ENCODE assay signal across 1 cellular context in the genomic region with DNA sequence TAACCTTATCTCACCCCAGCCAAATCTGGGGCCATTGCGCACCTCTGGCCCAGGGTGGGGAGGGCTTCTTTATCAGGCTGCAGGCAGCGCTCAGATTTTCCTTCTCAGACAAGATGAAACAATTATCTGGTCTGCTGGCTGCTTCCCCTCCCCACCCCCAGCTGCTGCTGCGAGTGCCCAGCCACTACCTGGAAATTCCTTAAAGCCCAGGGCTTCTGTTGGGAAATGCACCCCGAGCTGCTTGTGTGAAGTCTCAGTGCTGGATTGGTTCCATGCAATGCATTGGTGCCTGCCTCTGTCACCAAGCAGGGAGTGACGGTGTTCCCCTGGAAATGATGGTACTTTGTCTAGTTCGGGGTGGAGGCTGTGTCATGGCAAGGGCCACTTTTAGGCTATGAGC.
TF ChIP-seq lines count a peak whose summit lies in the region.

No MANE protein-coding gene starts in this region.

TF ChIP-seq in K562, 482 proteins besides CTCF, POLR2A, EP300 and RAD21:
- TF ChIP-seq CBFA2T3 (IDR thresholded peaks at IDR 0.05): peak; percentile 34; the same call in 1 of the 2 replicates
- TF ChIP-seq EGR1 (conservative IDR thresholded peaks at IDR 0.05): no peak
TF ChIP-seq in K562: peak in this region for 1.
